1 cellular context compared by ENCODE assay signal in the genomic region with DNA sequence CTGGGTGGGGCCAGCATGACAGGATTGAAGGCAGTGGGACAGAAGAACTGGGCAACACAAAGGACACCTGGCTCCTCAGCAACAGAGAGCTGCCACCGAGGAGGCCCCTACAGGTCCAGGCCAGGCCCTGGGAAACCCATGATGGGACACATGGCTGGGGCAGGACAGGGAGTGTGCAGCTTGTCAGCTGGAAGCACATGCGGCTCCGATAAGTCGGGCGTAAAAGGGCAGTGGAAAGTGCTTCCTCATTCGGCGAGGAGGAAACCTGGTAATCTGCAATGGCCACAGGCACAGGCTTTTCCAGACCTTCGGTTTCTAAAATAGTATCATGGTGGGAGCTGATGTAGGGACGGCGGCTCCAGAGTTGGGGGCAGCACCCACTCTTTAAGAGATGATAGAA.
TF ChIP-seq lines count a peak whose summit lies in the region.

No MANE protein-coding gene starts in this region.

TF ChIP-seq in K562, 482 proteins besides CTCF, POLR2A, EP300 and RAD21 (continued from another document and continues in another):
- TF ChIP-seq, protein P1, sequence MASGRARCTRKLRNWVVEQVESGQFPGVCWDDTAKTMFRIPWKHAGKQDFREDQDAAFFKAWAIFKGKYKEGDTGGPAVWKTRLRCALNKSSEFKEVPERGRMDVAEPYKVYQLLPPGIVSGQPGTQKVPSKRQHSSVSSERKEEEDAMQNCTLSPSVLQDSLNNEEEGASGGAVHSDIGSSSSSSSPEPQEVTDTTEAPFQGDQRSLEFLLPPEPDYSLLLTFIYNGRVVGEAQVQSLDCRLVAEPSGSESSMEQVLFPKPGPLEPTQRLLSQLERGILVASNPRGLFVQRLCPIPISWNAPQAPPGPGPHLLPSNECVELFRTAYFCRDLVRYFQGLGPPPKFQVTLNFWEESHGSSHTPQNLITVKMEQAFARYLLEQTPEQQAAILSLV (tag; IDR thresholded peaks at IDR 0.05), result no peak
- no peak for TF ChIP-seq PHF20 (IDR thresholded peaks at IDR 0.05; ENCODE audit: partially characterized antibody)
- TF ChIP-seq, protein P2, sequence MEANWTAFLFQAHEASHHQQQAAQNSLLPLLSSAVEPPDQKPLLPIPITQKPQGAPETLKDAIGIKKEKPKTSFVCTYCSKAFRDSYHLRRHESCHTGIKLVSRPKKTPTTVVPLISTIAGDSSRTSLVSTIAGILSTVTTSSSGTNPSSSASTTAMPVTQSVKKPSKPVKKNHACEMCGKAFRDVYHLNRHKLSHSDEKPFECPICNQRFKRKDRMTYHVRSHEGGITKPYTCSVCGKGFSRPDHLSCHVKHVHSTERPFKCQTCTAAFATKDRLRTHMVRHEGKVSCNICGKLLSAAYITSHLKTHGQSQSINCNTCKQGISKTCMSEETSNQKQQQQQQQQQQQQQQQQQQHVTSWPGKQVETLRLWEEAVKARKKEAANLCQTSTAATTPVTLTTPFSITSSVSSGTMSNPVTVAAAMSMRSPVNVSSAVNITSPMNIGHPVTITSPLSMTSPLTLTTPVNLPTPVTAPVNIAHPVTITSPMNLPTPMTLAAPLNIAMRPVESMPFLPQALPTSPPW (CRISPR knock-in tag; IDR thresholded peaks at IDR 0.05), result no peak
- TF ChIP-seq NR4A1 (CRISPR knock-in tag; IDR thresholded peaks at IDR 0.05), result no peak
- TF ChIP-seq NR4A1 (tag; IDR thresholded peaks at IDR 0.05), result no peak
- TF ChIP-seq RFX1 (IDR thresholded peaks at IDR 0.05), result no peak
- TF ChIP-seq XRCC5 (IDR thresholded peaks at IDR 0.05; ENCODE audit: low read depth, low read length), result no peak
- no peak for TF ChIP-seq NRF1 (conservative IDR thresholded peaks at IDR 0.05 in 1 of 2, IDR thresholded peaks at IDR 0.05 in 1 of 2)
- TF ChIP-seq ILF3 (IDR thresholded peaks at IDR 0.05; ENCODE audit: borderline replicate concordance), result no peak
- TF ChIP-seq ELF1 (tag; IDR thresholded peaks at IDR 0.05), result no peak
- TF ChIP-seq SMARCB1 (IDR thresholded peaks at IDR 0.05; ENCODE audit: insufficient read length, low read depth), result no peak
- no peak for TF ChIP-seq HMG20B (CRISPR knock-in tag; IDR thresholded peaks at IDR 0.05)
- TF ChIP-seq SMARCA4 (IDR thresholded peaks at IDR 0.05), result no peak
- TF ChIP-seq, protein P3, sequence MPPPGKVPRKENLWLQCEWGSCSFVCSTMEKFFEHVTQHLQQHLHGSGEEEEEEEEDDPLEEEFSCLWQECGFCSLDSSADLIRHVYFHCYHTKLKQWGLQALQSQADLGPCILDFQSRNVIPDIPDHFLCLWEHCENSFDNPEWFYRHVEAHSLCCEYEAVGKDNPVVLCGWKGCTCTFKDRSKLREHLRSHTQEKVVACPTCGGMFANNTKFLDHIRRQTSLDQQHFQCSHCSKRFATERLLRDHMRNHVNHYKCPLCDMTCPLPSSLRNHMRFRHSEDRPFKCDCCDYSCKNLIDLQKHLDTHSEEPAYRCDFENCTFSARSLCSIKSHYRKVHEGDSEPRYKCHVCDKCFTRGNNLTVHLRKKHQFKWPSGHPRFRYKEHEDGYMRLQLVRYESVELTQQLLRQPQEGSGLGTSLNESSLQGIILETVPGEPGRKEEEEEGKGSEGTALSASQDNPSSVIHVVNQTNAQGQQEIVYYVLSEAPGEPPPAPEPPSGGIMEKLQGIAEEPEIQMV (tag; conservative IDR thresholded peaks at IDR 0.05; ENCODE audit: low read depth), result no peak
- TF ChIP-seq, protein P4, sequence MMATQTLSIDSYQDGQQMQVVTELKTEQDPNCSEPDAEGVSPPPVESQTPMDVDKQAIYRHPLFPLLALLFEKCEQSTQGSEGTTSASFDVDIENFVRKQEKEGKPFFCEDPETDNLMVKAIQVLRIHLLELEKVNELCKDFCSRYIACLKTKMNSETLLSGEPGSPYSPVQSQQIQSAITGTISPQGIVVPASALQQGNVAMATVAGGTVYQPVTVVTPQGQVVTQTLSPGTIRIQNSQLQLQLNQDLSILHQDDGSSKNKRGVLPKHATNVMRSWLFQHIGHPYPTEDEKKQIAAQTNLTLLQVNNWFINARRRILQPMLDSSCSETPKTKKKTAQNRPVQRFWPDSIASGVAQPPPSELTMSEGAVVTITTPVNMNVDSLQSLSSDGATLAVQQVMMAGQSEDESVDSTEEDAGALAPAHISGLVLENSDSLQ (IDR thresholded peaks at IDR 0.05), result no peak
- no peak for TF ChIP-seq RBBP5 (IDR thresholded peaks at IDR 0.05; ENCODE audit: borderline replicate concordance, insufficient read depth, low read length, poor library complexity, severe bottlenecking)
- no peak for TF ChIP-seq TRIM24 (IDR thresholded peaks at IDR 0.05)
- TF ChIP-seq CAMTA2 (CRISPR knock-in tag; conservative IDR thresholded peaks at IDR 0.05), result no peak
- TF ChIP-seq POLR2AphosphoS5 (IDR thresholded peaks at IDR 0.05; ENCODE audit: control insufficient read depth, insufficient read depth, low read depth, low read length), result peak; percentile 70
- TF ChIP-seq, protein P5, sequence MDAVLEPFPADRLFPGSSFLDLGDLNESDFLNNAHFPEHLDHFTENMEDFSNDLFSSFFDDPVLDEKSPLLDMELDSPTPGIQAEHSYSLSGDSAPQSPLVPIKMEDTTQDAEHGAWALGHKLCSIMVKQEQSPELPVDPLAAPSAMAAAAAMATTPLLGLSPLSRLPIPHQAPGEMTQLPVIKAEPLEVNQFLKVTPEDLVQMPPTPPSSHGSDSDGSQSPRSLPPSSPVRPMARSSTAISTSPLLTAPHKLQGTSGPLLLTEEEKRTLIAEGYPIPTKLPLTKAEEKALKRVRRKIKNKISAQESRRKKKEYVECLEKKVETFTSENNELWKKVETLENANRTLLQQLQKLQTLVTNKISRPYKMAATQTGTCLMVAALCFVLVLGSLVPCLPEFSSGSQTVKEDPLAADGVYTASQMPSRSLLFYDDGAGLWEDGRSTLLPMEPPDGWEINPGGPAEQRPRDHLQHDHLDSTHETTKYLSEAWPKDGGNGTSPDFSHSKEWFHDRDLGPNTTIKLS (IDR thresholded peaks at IDR 0.05; ENCODE audit: borderline replicate concordance, low read depth), result no peak
- TF ChIP-seq L3MBTL2 (IDR thresholded peaks at IDR 0.05), result no peak
- TF ChIP-seq JUND (IDR thresholded peaks at IDR 0.05; ENCODE audit: borderline replicate concordance, low read depth, low read length), result peak; percentile 26; the same call in 1 of the 2 replicates
- TF ChIP-seq JUND (tag; IDR thresholded peaks at IDR 0.05; ENCODE audit: borderline replicate concordance, low read depth, low read length), result no peak
- TF ChIP-seq, protein P6, sequence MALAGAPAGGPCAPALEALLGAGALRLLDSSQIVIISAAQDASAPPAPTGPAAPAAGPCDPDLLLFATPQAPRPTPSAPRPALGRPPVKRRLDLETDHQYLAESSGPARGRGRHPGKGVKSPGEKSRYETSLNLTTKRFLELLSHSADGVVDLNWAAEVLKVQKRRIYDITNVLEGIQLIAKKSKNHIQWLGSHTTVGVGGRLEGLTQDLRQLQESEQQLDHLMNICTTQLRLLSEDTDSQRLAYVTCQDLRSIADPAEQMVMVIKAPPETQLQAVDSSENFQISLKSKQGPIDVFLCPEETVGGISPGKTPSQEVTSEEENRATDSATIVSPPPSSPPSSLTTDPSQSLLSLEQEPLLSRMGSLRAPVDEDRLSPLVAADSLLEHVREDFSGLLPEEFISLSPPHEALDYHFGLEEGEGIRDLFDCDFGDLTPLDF (CRISPR knock-in tag; IDR thresholded peaks at IDR 0.05), result no peak
- peak; percentile 94 to 96; a peak in 2 of 4 replicates for TF ChIP-seq SIN3A (IDR thresholded peaks at IDR 0.05; ENCODE audit: borderline replicate concordance in 2 of 2, control insufficient read depth in 1 of 2, low read depth in 2 of 2, low read length in 2 of 2)
- TF ChIP-seq PCBP2 (IDR thresholded peaks at IDR 0.05; ENCODE audit: low read depth, low read length, poor library complexity, severe bottlenecking), result no peak
- no peak for TF ChIP-seq SMARCE1 (IDR thresholded peaks at IDR 0.05)
- TF ChIP-seq ZC3H11A (IDR thresholded peaks at IDR 0.05; ENCODE audit: low read depth, low read length), result no peak
- TF ChIP-seq MCM2 (IDR thresholded peaks at IDR 0.05; ENCODE audit: low read depth), result no peak
- TF ChIP-seq NCOA2 (IDR thresholded peaks at IDR 0.05; ENCODE audit: partially characterized antibody in 2 of 2), result no peak
- TF ChIP-seq, protein P7, sequence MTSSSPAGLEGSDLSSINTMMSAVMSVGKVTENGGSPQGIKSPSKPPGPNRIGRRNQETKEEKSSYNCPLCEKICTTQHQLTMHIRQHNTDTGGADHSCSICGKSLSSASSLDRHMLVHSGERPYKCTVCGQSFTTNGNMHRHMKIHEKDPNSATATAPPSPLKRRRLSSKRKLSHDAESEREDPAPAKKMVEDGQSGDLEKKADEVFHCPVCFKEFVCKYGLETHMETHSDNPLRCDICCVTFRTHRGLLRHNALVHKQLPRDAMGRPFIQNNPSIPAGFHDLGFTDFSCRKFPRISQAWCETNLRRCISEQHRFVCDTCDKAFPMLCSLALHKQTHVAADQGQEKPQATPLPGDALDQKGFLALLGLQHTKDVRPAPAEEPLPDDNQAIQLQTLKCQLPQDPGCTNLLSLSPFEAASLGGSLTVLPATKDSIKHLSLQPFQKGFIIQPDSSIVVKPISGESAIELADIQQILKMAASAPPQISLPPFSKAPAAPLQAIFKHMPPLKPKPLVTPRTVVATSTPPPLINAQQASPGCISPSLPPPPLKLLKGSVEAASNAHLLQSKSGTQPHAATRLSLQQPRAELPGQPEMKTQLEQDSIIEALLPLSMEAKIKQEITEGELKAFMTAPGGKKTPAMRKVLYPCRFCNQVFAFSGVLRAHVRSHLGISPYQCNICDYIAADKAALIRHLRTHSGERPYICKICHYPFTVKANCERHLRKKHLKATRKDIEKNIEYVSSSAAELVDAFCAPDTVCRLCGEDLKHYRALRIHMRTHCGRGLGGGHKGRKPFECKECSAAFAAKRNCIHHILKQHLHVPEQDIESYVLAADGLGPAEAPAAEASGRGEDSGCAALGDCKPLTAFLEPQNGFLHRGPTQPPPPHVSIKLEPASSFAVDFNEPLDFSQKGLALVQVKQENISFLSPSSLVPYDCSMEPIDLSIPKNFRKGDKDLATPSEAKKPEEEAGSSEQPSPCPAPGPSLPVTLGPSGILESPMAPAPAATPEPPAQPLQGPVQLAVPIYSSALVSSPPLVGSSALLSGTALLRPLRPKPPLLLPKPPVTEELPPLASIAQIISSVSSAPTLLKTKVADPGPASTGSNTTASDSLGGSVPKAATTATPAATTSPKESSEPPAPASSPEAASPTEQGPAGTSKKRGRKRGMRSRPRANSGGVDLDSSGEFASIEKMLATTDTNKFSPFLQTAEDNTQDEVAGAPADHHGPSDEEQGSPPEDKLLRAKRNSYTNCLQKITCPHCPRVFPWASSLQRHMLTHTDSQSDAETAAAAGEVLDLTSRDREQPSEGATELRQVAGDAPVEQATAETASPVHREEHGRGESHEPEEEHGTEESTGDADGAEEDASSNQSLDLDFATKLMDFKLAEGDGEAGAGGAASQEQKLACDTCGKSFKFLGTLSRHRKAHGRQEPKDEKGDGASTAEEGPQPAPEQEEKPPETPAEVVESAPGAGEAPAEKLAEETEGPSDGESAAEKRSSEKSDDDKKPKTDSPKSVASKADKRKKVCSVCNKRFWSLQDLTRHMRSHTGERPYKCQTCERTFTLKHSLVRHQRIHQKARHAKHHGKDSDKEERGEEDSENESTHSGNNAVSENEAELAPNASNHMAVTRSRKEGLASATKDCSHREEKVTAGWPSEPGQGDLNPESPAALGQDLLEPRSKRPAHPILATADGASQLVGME (CRISPR knock-in tag; IDR thresholded peaks at IDR 0.05), result no peak
- TF ChIP-seq NR2F6 (CRISPR knock-in tag; IDR thresholded peaks at IDR 0.05), result no peak
- TF ChIP-seq, protein P8, sequence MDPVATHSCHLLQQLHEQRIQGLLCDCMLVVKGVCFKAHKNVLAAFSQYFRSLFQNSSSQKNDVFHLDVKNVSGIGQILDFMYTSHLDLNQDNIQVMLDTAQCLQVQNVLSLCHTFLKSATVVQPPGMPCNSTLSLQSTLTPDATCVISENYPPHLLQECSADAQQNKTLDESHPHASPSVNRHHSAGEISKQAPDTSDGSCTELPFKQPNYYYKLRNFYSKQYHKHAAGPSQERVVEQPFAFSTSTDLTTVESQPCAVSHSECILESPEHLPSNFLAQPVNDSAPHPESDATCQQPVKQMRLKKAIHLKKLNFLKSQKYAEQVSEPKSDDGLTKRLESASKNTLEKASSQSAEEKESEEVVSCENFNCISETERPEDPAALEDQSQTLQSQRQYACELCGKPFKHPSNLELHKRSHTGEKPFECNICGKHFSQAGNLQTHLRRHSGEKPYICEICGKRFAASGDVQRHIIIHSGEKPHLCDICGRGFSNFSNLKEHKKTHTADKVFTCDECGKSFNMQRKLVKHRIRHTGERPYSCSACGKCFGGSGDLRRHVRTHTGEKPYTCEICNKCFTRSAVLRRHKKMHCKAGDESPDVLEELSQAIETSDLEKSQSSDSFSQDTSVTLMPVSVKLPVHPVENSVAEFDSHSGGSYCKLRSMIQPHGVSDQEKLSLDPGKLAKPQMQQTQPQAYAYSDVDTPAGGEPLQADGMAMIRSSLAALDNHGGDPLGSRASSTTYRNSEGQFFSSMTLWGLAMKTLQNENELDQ (CRISPR knock-in tag; IDR thresholded peaks at IDR 0.05; ENCODE audit: borderline replicate concordance), result no peak
- TF ChIP-seq, protein P9, sequence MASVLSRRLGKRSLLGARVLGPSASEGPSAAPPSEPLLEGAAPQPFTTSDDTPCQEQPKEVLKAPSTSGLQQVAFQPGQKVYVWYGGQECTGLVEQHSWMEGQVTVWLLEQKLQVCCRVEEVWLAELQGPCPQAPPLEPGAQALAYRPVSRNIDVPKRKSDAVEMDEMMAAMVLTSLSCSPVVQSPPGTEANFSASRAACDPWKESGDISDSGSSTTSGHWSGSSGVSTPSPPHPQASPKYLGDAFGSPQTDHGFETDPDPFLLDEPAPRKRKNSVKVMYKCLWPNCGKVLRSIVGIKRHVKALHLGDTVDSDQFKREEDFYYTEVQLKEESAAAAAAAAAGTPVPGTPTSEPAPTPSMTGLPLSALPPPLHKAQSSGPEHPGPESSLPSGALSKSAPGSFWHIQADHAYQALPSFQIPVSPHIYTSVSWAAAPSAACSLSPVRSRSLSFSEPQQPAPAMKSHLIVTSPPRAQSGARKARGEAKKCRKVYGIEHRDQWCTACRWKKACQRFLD (CRISPR knock-in tag; IDR thresholded peaks at IDR 0.05), result no peak
- no peak for TF ChIP-seq TEAD2 (tag; IDR thresholded peaks at IDR 0.05)
- TF ChIP-seq, protein P10, sequence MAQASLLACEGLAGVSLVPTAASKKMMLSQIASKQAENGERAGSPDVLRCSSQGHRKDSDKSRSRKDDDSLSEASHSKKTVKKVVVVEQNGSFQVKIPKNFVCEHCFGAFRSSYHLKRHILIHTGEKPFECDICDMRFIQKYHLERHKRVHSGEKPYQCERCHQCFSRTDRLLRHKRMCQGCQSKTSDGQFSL (CRISPR knock-in tag; IDR thresholded peaks at IDR 0.05), result no peak
- TF ChIP-seq, protein P10 (tag; IDR thresholded peaks at IDR 0.05), result no peak
- TF ChIP-seq, protein P11, sequence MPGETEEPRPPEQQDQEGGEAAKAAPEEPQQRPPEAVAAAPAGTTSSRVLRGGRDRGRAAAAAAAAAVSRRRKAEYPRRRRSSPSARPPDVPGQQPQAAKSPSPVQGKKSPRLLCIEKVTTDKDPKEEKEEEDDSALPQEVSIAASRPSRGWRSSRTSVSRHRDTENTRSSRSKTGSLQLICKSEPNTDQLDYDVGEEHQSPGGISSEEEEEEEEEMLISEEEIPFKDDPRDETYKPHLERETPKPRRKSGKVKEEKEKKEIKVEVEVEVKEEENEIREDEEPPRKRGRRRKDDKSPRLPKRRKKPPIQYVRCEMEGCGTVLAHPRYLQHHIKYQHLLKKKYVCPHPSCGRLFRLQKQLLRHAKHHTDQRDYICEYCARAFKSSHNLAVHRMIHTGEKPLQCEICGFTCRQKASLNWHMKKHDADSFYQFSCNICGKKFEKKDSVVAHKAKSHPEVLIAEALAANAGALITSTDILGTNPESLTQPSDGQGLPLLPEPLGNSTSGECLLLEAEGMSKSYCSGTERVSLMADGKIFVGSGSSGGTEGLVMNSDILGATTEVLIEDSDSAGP (CRISPR knock-in tag; IDR thresholded peaks at IDR 0.05), result no peak
